Comparison of ENCODE assay signal across 7 cellular contexts in the genomic region with DNA sequence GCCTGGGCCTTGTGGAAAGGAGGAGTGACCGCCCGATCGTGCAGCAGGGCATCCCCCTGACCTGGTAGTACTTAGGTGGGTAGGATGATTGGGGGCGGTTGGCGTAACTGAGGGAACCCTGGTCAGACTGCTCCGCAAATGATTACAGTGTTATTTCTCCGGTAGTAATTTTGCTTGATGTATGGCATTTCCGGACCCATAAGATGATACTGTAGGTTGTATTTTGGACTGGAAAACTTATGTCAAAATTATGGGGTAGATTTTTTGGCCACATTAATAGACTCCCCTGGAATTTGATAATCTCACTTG. TPM values are rescaled to one million over a fixed set of nuclear protein-coding genes. Genes with fewer than 3 reads are reported as not detected.
A peak's percentile ranks its signal among the peaks of the same experiment; 100 is the strongest.
DNase-seq lines count a peak whose midpoint lies in the region; ATAC-seq and TF ChIP-seq lines count a peak whose summit lies in the region.

No MANE protein-coding gene starts in this region.

- peaks cover 4 to 12% of the 10 kb centered on the region in 2 experiments; a peak in 2 of 4 replicates for H3K4me1 ChIP-seq in HCT116 (ENCODE audit: control insufficient read depth in 1 of 2, insufficient read depth in 2 of 2, low read length in 2 of 2)
- no peaks in the 10 kb centered on the region; the same call in 1 of the 2 replicates for H3K4me1 ChIP-seq in iPS DF 6.9 (ENCODE audit: control insufficient read depth, insufficient read depth, low read length)
- H3K4me1 ChIP-seq in stomach smooth muscle (ENCODE audit: control insufficient read depth, insufficient read depth, low read length): peaks cover 8% of the 10 kb centered on the region

- RAD21 ChIA-PET in HCT116 (lab: Charles Lee; ENCODE audit: low non-redundant PET in 1 of 2, low total read pairs in 2 of 2, uncharacterized antibody in 2 of 2, unreplicated experiment in 2 of 2): no interaction called here

- no peaks in the 10 kb centered on the region for H3K36me3 ChIP-seq in HCT116 (ENCODE audit: control insufficient read depth in 1 of 2, insufficient read depth in 2 of 2, low read length in 2 of 2)
- no peaks in the 10 kb centered on the region for H3K36me3 ChIP-seq in iPS DF 6.9 (ENCODE audit: control insufficient read depth, insufficient read depth, low read length)
- H3K36me3 ChIP-seq in stomach smooth muscle (ENCODE audit: control insufficient read depth in 2 of 2, insufficient read depth in 2 of 2, low read length in 2 of 2): no peaks in the 10 kb centered on the region

- no peak for TF ChIP-seq CTCF in HCT116 (IDR thresholded peaks at IDR 0.05 in 2 of 3, conservative IDR thresholded peaks at IDR 0.05 in 1 of 3; ENCODE audit: borderline replicate concordance in 1 of 3, insufficient read depth in 1 of 3, low read depth in 2 of 3, low read length in 2 of 3)

- H3K79me2 ChIP-seq in HCT116 (ENCODE audit: insufficient read depth, low read length): peaks cover 51% of the 10 kb centered on the region

- no peak overlapping the region for H2AFZ ChIP-seq in HCT116 (ENCODE audit: low read depth, low read length, poor library complexity, severe bottlenecking)

- H3K27me3 Mint-ChIP-seq in activated CD4-positive, alpha-beta memory T cell treated with anti-CD3 and anti-CD28 coated beads for 36 hours: no peaks in the 10 kb centered on the region

- H3K4me3 Mint-ChIP-seq in activated CD4-positive, alpha-beta memory T cell treated with anti-CD3 and anti-CD28 coated beads for 36 hours: peak overlapping the region; percentile 86

- DNase-seq in HCT116 (ENCODE audit: low read depth, low spot score): no peak
- DNase-seq in activated CD4-positive, alpha-beta memory T cell treated with anti-CD3 and anti-CD28 coated beads for 36 hours: no peak
- no peak for DNase-seq in iPS DF 6.9 (ENCODE audit: low read depth, low spot score)
- no peak for DNase-seq in SHP77 (lab: John Stamatoyannopoulos, UW)
- DNase-seq in SKM-1 (lab: John Stamatoyannopoulos, UW; ENCODE audit: unreplicated experiment): no peak
- no peak for DNase-seq in activated effector memory CD4-positive, alpha-beta T cell treated with Interleukin-2 at 50 U/mL for 16 hours

- no CpG with 5 or more reads among the region's 8 CpGs for WGBS in iPS DF 6.9 (ENCODE audit: insufficient coverage, insufficient read length)

- no peak for TF ChIP-seq POLR2A in HCT116 (IDR thresholded peaks at IDR 0.05; ENCODE audit: borderline replicate concordance, extremely low read depth, insufficient read depth, insufficient read length)

- H3K27ac ChIP-seq in HCT116 (ENCODE audit: low read depth, low read length): peak overlapping the region; percentile 91
- no peak overlapping the region for H3K27ac ChIP-seq in iPS DF 6.9 (ENCODE audit: low read length)
- peak overlapping the region; percentile 80 for H3K27ac ChIP-seq in stomach smooth muscle (ENCODE audit: low read length)

- peak overlapping the region; percentile 66 for H3K4me2 ChIP-seq in HCT116 (ENCODE audit: low read length)

- intact Hi-C loops in HCT116 (cut with micrococcal nuclease): no loop called here
- intact Hi-C loops in activated CD4-positive, alpha-beta memory T cell treated with anti-CD3 and anti-CD28 coated beads for 36 hours (cut with micrococcal nuclease): loop anchor here (1.0 to 2.0 kb wide), 3 partner anchors 45 to 280 kb away; a partner anchor contains a TSS

- CTCF ChIA-PET in HCT116 (lab: Charles Lee): no interaction called here
- CTCF ChIA-PET in activated CD4-positive, alpha-beta memory T cell treated with anti-CD3 and anti-CD28 coated beads for 36 hours (lab: Charles Lee): interaction anchor here (0.6 to 1.6 kb wide), 5 partner anchors 11 to 205 kb away, joined by 3 to 8 read pairs (median 5); no protein-coding TSS in a partner anchor

- H3K27me3 ChIP-seq in HCT116 (ENCODE audit: insufficient read depth, low read length): no peaks in the 10 kb centered on the region
- no peaks in the 10 kb centered on the region for H3K27me3 ChIP-seq in iPS DF 6.9 (ENCODE audit: control insufficient read depth, insufficient read depth, low read length)
- no peaks in the 10 kb centered on the region for H3K27me3 ChIP-seq in stomach smooth muscle (ENCODE audit: control insufficient read depth in 1 of 2, insufficient read depth in 2 of 2, low read length in 2 of 2)

- H4K20me1 ChIP-seq in HCT116 (ENCODE audit: insufficient read depth): no peaks in the 10 kb centered on the region

- H3K4me1 Mint-ChIP-seq in activated CD4-positive, alpha-beta memory T cell treated with anti-CD3 and anti-CD28 coated beads for 36 hours (ENCODE audit: low read depth): peaks cover 15% of the 10 kb centered on the region

- ATAC-seq in HCT116: no peak

- BruUV-seq in HCT116 (replicated peaks; lab: Mats Ljungman, UMichigan): no TSS peak

- H3K4me3 ChIP-seq in HCT116 (replicated peaks in 1 of 2; ENCODE audit: low read depth in 1 of 2, low read length in 2 of 2) (peak overlapping the region; percentile 59 to 77), iPS DF 6.9 (ENCODE audit: low read length) (peak overlapping the region; percentile 100), stomach smooth muscle (ENCODE audit: low read length in 2 of 2) (peak overlapping the region; percentile 82 to 91)

- no peaks in the 10 kb centered on the region for H3K36me3 Mint-ChIP-seq in activated CD4-positive, alpha-beta memory T cell treated with anti-CD3 and anti-CD28 coated beads for 36 hours

- H3K27ac Mint-ChIP-seq in activated CD4-positive, alpha-beta memory T cell treated with anti-CD3 and anti-CD28 coated beads for 36 hours: peak overlapping the region; percentile 73

- H3K9ac ChIP-seq in HCT116 (ENCODE audit: low read length): peak overlapping the region; percentile 75
- peak overlapping the region; percentile 79 to 93 for H3K9ac ChIP-seq in stomach smooth muscle (ENCODE audit: low read length in 2 of 2)

- no peaks in the 10 kb centered on the region for H3K9me2 ChIP-seq in HCT116 (ENCODE audit: insufficient read depth)

- no peak for TF ChIP-seq RAD21 in HCT116 (IDR thresholded peaks at IDR 0.05; ENCODE audit: low read depth)

- POLR2A ChIA-PET in HCT116 (lab: Charles Lee): interaction anchor here (0.6 to 1.1 kb wide), 2 partner anchors 15 to 208 kb away, joined by 3 read pairs; no protein-coding TSS in a partner anchor
- POLR2A ChIA-PET in activated CD4-positive, alpha-beta memory T cell treated with anti-CD3 and anti-CD28 coated beads for 36 hours (lab: Charles Lee): interaction anchor here (0.6 to 1.7 kb wide), 6 partner anchors 10 to 272 kb away, joined by 3 to 9 read pairs (median 4); a partner anchor contains a TSS

- no peaks in the 10 kb centered on the region for H3K9me3 Mint-ChIP-seq in activated CD4-positive, alpha-beta memory T cell treated with anti-CD3 and anti-CD28 coated beads for 36 hours

- H3K9me3 ChIP-seq in HCT116 (ENCODE audit: control insufficient read depth in 1 of 2, insufficient read depth in 1 of 2, low read depth in 1 of 2, low read length in 2 of 2) (no peaks in the 10 kb centered on the region), iPS DF 6.9 (ENCODE audit: control insufficient read depth, insufficient read depth, low read length) (no peaks in the 10 kb centered on the region), stomach smooth muscle (ENCODE audit: control insufficient read depth in 2 of 2, low read length in 2 of 2) (no peaks in the 10 kb centered on the region)

TF ChIP-seq in HCT116, 20 proteins besides CTCF, POLR2A, EP300 and RAD21:
- TF ChIP-seq ELF1 (IDR thresholded peaks at IDR 0.05; ENCODE audit: borderline replicate concordance, low read depth) (no peak), EZH2phosphoT487 (IDR thresholded peaks at IDR 0.05; ENCODE audit: borderline replicate concordance) (no peak)
TF ChIP-seq in HCT116: peak in this region for 0.

RNA-seq across cellular contexts. Expression of a gene that starts 0.8 kb away (rescaled TPM):
- 27.0 TPM for total RNA-seq in HCT116 (2021; ENCODE audit: unreplicated experiment)
- polyA plus RNA-seq in HCT116 (2012): 20.6 TPM in 2 replicates
- total RNA-seq in activated CD4-positive, alpha-beta memory T cell treated with anti-CD3 and anti-CD28 coated beads for 36 hours: 10 to 100 TPM; 22.7 to 25.3 TPM

RNA-seq across cellular contexts. Expression of a gene that starts 45.7 kb away (rescaled TPM):
- 68.6 TPM for total RNA-seq in HCT116 (2021; ENCODE audit: unreplicated experiment)
- polyA plus RNA-seq in HCT116 (2012): 61.7 and 63.2 TPM in 2 replicates
- 10 to 100 TPM; 55.5 to 56.8 TPM for total RNA-seq in activated CD4-positive, alpha-beta memory T cell treated with anti-CD3 and anti-CD28 coated beads for 36 hours
